26 cellular contexts compared by ENCODE assay signal in genomic region chr10:93296151-93296550, GRCh38.
"Had no signal": no experiment of that assay in that cellular context is flagged by ENCODE, and none has a peak within 500 bp of the region (broad histone marks: within the 10 kb centered on the region; RNA-seq: fewer than 3 reads in every experiment).

No MANE protein-coding gene starts in this region.

- H3K27me3 ChIP-seq: heart left ventricle, left lung, neural progenitor cell, ovary, right atrium auricular region, right lobe of liver, suprapubic skin, tibial nerve, upper lobe of left lung, vagina had no signal

- H3K9ac ChIP-seq: neural progenitor cell had no signal

- H3K4me1 ChIP-seq: heart left ventricle, left lung, lower lobe of right lung, right atrium auricular region, right lobe of liver, suprapubic skin, tibial nerve, upper lobe of left lung, vagina had no signal

- ATAC-seq: heart left ventricle; left colon; left lung; lower lobe of right lung; mucosa of descending colon; naive thymus-derived CD4-positive, alpha-beta T cell; right lobe of liver had no signal

- H3K36me3 ChIP-seq: heart left ventricle, left lung, lower lobe of right lung, neural progenitor cell, ovary, right atrium auricular region, right lobe of liver, suprapubic skin, thoracic aorta, tibial nerve, upper lobe of left lung, vagina had no signal

- H3K4me3 ChIP-seq: heart left ventricle, left lung, lower lobe of right lung, mucosa of descending colon, neural progenitor cell, ovary, right atrium auricular region, right lobe of liver, smooth muscle cell, suprapubic skin, thoracic aorta, tibial nerve, upper lobe of left lung, vagina had no signal

- H3K4me2 ChIP-seq: neural progenitor cell, smooth muscle cell had no signal

- FAIRE-seq: islet of Langerhans, kidney had no signal

- DNase-seq: heart left ventricle; hypothalamus; immature natural killer cell; kidney; left colon; left lung; lower lobe of right lung; mammary epithelial cell; midbrain; mucosa of descending colon; naive thymus-derived CD4-positive, alpha-beta T cell; nephron progenitor cell; ovary; right lobe of liver; stimulated activated CD4-positive, alpha-beta T cell treated with anti-CD3 and anti-CD28 coated beads, Interleukin-1b, Interleukin-23, amount 100 ng/mL, for 48 hours; stimulated activated CD4-positive, alpha-beta T cell treated with anti-CD3 and anti-CD28 coated beads, Interleukin-4, amount 100 ng/mL, for 1 hour; stimulated activated naive CD4-positive, alpha-beta T cell; upper lobe of left lung had no signal

- H3K27ac ChIP-seq: heart left ventricle, left lung, lower lobe of right lung, neural progenitor cell, ovary, right atrium auricular region, right lobe of liver, suprapubic skin, thoracic aorta, tibial nerve, upper lobe of left lung, vagina had no signal

- H2AFZ ChIP-seq: neural progenitor cell had no signal

- H3K9me3 ChIP-seq: heart left ventricle, left lung, lower lobe of right lung, mucosa of descending colon, ovary, right atrium auricular region, right lobe of liver, suprapubic skin, thoracic aorta, tibial nerve, upper lobe of left lung, vagina had no signal
